1 cellular context compared by ENCODE assay signal in genomic region chr11:69985331-69985653, GRCh38.
TF ChIP-seq lines count a peak whose summit lies in the region.

No MANE protein-coding gene starts in this region.

TF ChIP-seq in H1, 55 proteins besides CTCF, POLR2A, EP300 and RAD21:
- TF ChIP-seq CHD7 (IDR thresholded peaks at IDR 0.05; ENCODE audit: insufficient replicate concordance, low read length) = no peak
- peak; percentile 43 for TF ChIP-seq EZH2 (IDR thresholded peaks at IDR 0.05; ENCODE audit: low read depth, low read length, severe bottlenecking)
